In genomic region chr5:171123417-171123816, GRCh38 we compare ENCODE assay signal across 23 cellular contexts.
DNase-seq lines count a peak whose midpoint lies in the region; ATAC-seq, FAIRE-seq and TF ChIP-seq lines count a peak whose summit lies in the region.
"Had no signal": no experiment of that assay in that cellular context is flagged by ENCODE, and none has a peak within 500 bp of the region (broad histone marks: within the 10 kb centered on the region; RNA-seq: fewer than 3 reads in every experiment).

No MANE protein-coding gene starts in this region.

- peak overlapping the region; percentile 68; the same call in 1 of the 2 replicates for H3K27ac ChIP-seq in DND-41 (ENCODE audit: low read length)
- H3K27ac ChIP-seq in IMR-90 (ENCODE audit: insufficient read depth, low read length) = no peak overlapping the region
- no peak overlapping the region for H3K27ac ChIP-seq in kidney (ENCODE audit: low read depth in 2 of 2, low read length in 2 of 2)
- H3K27ac ChIP-seq: BLaER1 had no signal

- H2AK9ac ChIP-seq in IMR-90 (replicated peaks; ENCODE audit: low read depth, low read length, poor library complexity) = no peak overlapping the region

- H3K36me3 ChIP-seq in DND-41 (ENCODE audit: insufficient read depth, low read length) (no peaks in the 10 kb centered on the region), IMR-90 (ENCODE audit: control insufficient read depth, insufficient read depth, low read length) (no peaks in the 10 kb centered on the region), kidney (ENCODE audit: control insufficient read depth in 1 of 2, insufficient read depth in 2 of 2, low read length in 2 of 2) (no peaks in the 10 kb centered on the region)
- H3K36me3 ChIP-seq: BE2C, BLaER1 had no signal

- no peak overlapping the region for H4K91ac ChIP-seq in IMR-90 (ENCODE audit: insufficient read depth, low read depth, low read length)

- H3K9ac ChIP-seq in DND-41 (ENCODE audit: low read depth, low read length) = no peak overlapping the region
- no peak overlapping the region for H3K9ac ChIP-seq in IMR-90 (ENCODE audit: low read depth, low read length)
- no peak overlapping the region for H3K9ac ChIP-seq in kidney (ENCODE audit: low read length in 2 of 2)
- H3K9ac ChIP-seq: BLaER1 had no signal

- POLR2A ChIA-PET in IMR-90 (lab: Charles Lee; ENCODE audit: unreplicated experiment) = no interaction called here

- BruUV-seq in IMR-90 (replicated peaks; lab: Mats Ljungman, UMichigan) = no TSS peak

- H2BK120ac ChIP-seq in IMR-90 (ENCODE audit: low read depth, low read length) = no peak overlapping the region

- TF ChIP-seq POLR2A in IMR-90 (IDR thresholded peaks at IDR 0.05; ENCODE audit: low read depth, low read length) = no peak

- H2BK20ac ChIP-seq in IMR-90 (ENCODE audit: low read depth, low read length) = no peak overlapping the region

- no peak overlapping the region for H3K23ac ChIP-seq in IMR-90 (ENCODE audit: low read depth, low read length)

- H3K27me3 ChIP-seq in DND-41 (ENCODE audit: insufficient read depth, low read length, poor library complexity) (no peaks in the 10 kb centered on the region), IMR-90 (ENCODE audit: control insufficient read depth, insufficient read depth, low read length) (no peaks in the 10 kb centered on the region)
- H3K27me3 ChIP-seq: BE2C, BLaER1 had no signal

- H2AK5ac ChIP-seq in IMR-90 (ENCODE audit: low read depth, low read length) = no peak overlapping the region

- no peak overlapping the region for H3K4me2 ChIP-seq in DND-41 (ENCODE audit: insufficient read depth, low read length)
- H3K4me2 ChIP-seq in IMR-90 (ENCODE audit: low read depth, low read length) = no peak overlapping the region
- H3K4me2 ChIP-seq: BLaER1 had no signal

- dilution Hi-C loops in IMR-90 (cut with HindIII; ENCODE audit: low sequenced_read_pairs, unreplicated experiment) = no loop called here

- no peak overlapping the region for H3K18ac ChIP-seq in IMR-90 (ENCODE audit: low read depth, low read length)

- DNase-seq in DND-41 (no peak), IMR-90 (no peak), kidney (peak; percentile 37), NCI-H2029 treated with DMSO at 0.1 percent for 48 hours (lab: John Stamatoyannopoulos, UW) (no peak), GM13977 (ENCODE audit: low spot score) (no peak)
- DNase-seq in stimulated activated naive CD8-positive, alpha-beta T cell treated with anti-CD3 and anti-CD28 coated beads, Interleukin-15, Interleukin-2, amounts not matched to agents 100 U/mL and 50 U/mL, for 24 hours = no peak
- DNase-seq: 8988T; ACHN; BE2C; C1 segment of cervical spinal cord; CD4-positive, CD25-positive, alpha-beta regulatory T cell; CD8-positive, alpha-beta memory T cell; COR-L47; DMS 273 treated with DMSO at 0.1 percent for 48 hours; DMS153; DMS53; DMS79; GF-D8 had no signal

- H2AFZ ChIP-seq in DND-41 (ENCODE audit: low read depth, low read length) (no peak overlapping the region), IMR-90 (replicated peaks; ENCODE audit: low read length, poor library complexity) (peak overlapping the region; percentile 58)

- peaks cover 0 to 7% of the 10 kb centered on the region in 2 experiments; a peak in 1 of 4 replicates for H3K79me1 ChIP-seq in IMR-90 (ENCODE audit: low read depth in 1 of 2, low read length in 2 of 2)

- H3K9me1 ChIP-seq in IMR-90 (ENCODE audit: insufficient read depth, low read length) = peaks cover 6% of the 10 kb centered on the region; the same call in 1 of the 2 replicates

- H3K9me3 ChIP-seq in DND-41 (ENCODE audit: insufficient read depth, low read length, severe bottlenecking) (no peaks in the 10 kb centered on the region), IMR-90 (ENCODE audit: control insufficient read depth, insufficient read depth, low read length) (no peaks in the 10 kb centered on the region), kidney (ENCODE audit: control insufficient read depth in 1 of 2, low read length in 2 of 2) (peaks cover 0 to 6% of the 10 kb centered on the region in 2 donors)
- H3K9me3 ChIP-seq: BE2C, BLaER1 had no signal

- in situ Hi-C loops in IMR-90 (cut with MboI; ENCODE audit: low sequenced_read_pairs) (no loop called here), GM13977 (cut with MboI; ENCODE audit: low pct_unique_long_range_greater_than_20kb, low sequenced_read_pairs, unreplicated experiment) (no loop called here)

- no peak for ATAC-seq in DND-41 (ENCODE audit: insufficient read depth, low read depth)
- ATAC-seq in IMR-90 (ENCODE audit: low read depth) = no peak
- ATAC-seq in stimulated activated naive CD8-positive, alpha-beta T cell treated with anti-CD3 and anti-CD28 coated beads, Interleukin-15, Interleukin-2, amounts not matched to agents 100 U/mL and 50 U/mL, for 24 hours = no peak

- H3K14ac ChIP-seq in IMR-90 (replicated peaks; ENCODE audit: low read depth, low read length) = no peak overlapping the region; the same call in 1 of the 2 replicates

- H4K20me1 ChIP-seq in DND-41 (ENCODE audit: insufficient read depth, low read length) (no peaks in the 10 kb centered on the region), IMR-90 (ENCODE audit: insufficient read depth, low read length) (no peaks in the 10 kb centered on the region)
- H4K20me1 ChIP-seq: BLaER1 had no signal

- H3K4me3 ChIP-seq in DND-41 (ENCODE audit: low read depth in 1 of 2, low read length in 2 of 2) (no peak overlapping the region), IMR-90 (ENCODE audit: insufficient read depth, low read depth, low read length) (no peak overlapping the region), kidney (ENCODE audit: low read length in 2 of 2) (no peak overlapping the region)
- H3K4me3 ChIP-seq: BLaER1 had no signal

- no peaks in the 10 kb centered on the region for H3K79me2 ChIP-seq in DND-41 (ENCODE audit: insufficient read depth, low read length)

- 100% methylated on average over 1 of the region's 4 CpGs; no CpG with 5 or more reads in 1 of the 2 experiments for WGBS in IMR-90 (ENCODE audit: extremely low coverage in 2 of 2, insufficient read length in 1 of 2), 2 experiments

- CTCF ChIA-PET in IMR-90 (lab: Yijun Ruan, JAX) = no interaction called here

- intact Hi-C loops in IMR-90 (cut with micrococcal nuclease) = no loop called here
- intact Hi-C loops in kidney (cut with DNase I) = no loop called here

- H3K4me1 ChIP-seq in DND-41 (ENCODE audit: insufficient read depth, low read length) (peaks cover 18% of the 10 kb centered on the region), IMR-90 (ENCODE audit: control insufficient read depth, insufficient read depth, low read length) (no peaks in the 10 kb centered on the region), kidney (ENCODE audit: control insufficient read depth in 1 of 2, insufficient read depth in 1 of 2, low read depth in 1 of 2, low read length in 2 of 2) (no peaks in the 10 kb centered on the region)
- H3K4me1 ChIP-seq: BLaER1 had no signal

- no peak for TF ChIP-seq RAD21 in IMR-90 (IDR thresholded peaks at IDR 0.05; ENCODE audit: low read length)

- H4K5ac ChIP-seq in IMR-90 (ENCODE audit: low read depth, low read length) = no peak overlapping the region

- TF ChIP-seq CTCF in DND-41 (IDR thresholded peaks at IDR 0.05; ENCODE audit: borderline replicate concordance, extremely low read depth, low read length, poor library complexity, severe bottlenecking) = no peak
- no peak for TF ChIP-seq CTCF in IMR-90 (conservative IDR thresholded peaks at IDR 0.05; ENCODE audit: low read depth, low read length)
- no peak for TF ChIP-seq CTCF in kidney (IDR thresholded peaks at IDR 0.05; ENCODE audit: borderline replicate concordance, extremely low read depth, insufficient read depth)
- TF ChIP-seq CTCF in GM13977 (IDR thresholded peaks at IDR 0.05; ENCODE audit: extremely low read depth, insufficient read depth, missing control alignments) = no peak

- H4K8ac ChIP-seq in IMR-90 (ENCODE audit: low read depth in 2 of 2, low read length in 2 of 2) = no peak overlapping the region

- H3K56ac ChIP-seq in IMR-90 (ENCODE audit: extremely low read depth, insufficient read depth, low read length) = no peak overlapping the region

- H2BK5ac ChIP-seq in IMR-90 (ENCODE audit: low read depth, low read length, poor library complexity, severe bottlenecking) = no peak overlapping the region

- H3K4ac ChIP-seq in IMR-90 (ENCODE audit: low read depth, low read length) = no peak overlapping the region

- no peak for FAIRE-seq in kidney (lab: Jason Lieb, UNC)
- FAIRE-seq: A204.1, G401.6, GM12891, GM18507 had no signal

- no peak overlapping the region for H2BK15ac ChIP-seq in IMR-90 (ENCODE audit: low read depth, low read length)

TF ChIP-seq in IMR-90, 13 proteins besides CTCF, POLR2A, EP300 and RAD21:
- TF ChIP-seq MAFK (IDR thresholded peaks at IDR 0.05; ENCODE audit: low read depth, low read length) (no peak), MXI1 (IDR thresholded peaks at IDR 0.05; ENCODE audit: borderline replicate concordance, low read depth, low read length) (no peak), BHLHE40 (IDR thresholded peaks at IDR 0.05; ENCODE audit: low read depth, low read length) (no peak), CHD1 (IDR thresholded peaks at IDR 0.05; ENCODE audit: low read depth, low read length) (no peak), FOS (IDR thresholded peaks at IDR 0.05; ENCODE audit: low read depth, low read length) (no peak)
- TF ChIP-seq, protein P1, sequence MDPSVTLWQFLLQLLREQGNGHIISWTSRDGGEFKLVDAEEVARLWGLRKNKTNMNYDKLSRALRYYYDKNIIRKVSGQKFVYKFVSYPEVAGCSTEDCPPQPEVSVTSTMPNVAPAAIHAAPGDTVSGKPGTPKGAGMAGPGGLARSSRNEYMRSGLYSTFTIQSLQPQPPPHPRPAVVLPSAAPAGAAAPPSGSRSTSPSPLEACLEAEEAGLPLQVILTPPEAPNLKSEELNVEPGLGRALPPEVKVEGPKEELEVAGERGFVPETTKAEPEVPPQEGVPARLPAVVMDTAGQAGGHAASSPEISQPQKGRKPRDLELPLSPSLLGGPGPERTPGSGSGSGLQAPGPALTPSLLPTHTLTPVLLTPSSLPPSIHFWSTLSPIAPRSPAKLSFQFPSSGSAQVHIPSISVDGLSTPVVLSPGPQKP (IDR thresholded peaks at IDR 0.05; ENCODE audit: borderline replicate concordance, low read depth, low read length) = no peak
